ENCODE assay signal across 23 cellular contexts in the genomic region with DNA sequence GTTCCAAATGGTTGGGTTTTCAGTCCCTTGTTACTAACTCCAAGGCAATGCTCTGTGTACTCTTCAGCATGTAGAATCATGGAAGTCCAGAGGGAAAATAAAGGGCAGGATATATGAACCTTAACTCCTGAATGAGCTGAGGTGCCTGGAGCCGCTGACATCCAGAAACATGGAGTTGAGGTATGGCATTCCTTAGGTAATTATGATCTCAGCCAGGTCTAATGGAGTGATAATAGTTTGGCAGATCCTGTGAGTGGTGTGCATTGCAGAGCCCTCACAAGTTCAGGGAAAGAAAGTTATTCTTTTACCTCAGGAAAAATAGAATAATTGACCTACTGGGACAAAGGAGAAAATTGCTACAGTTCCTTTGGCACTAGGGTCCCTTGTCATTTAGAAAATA.
"Had no signal": no experiment of that assay in that cellular context is flagged by ENCODE, and none has a peak within 500 bp of the region (broad histone marks: within the 10 kb centered on the region; RNA-seq: fewer than 3 reads in every experiment).

No MANE protein-coding gene starts in this region.

- H3K27ac ChIP-seq: colonic mucosa, epithelial cell of prostate, esophagus squamous epithelium, foreskin keratinocyte, gastroesophageal sphincter, hepatocyte, left lung, lower lobe of right lung had no signal

- H3K79me2 ChIP-seq: hepatocyte had no signal

- H2AFZ ChIP-seq: hepatocyte had no signal

- H3K27me3 ChIP-seq: colonic mucosa, esophagus squamous epithelium, foreskin keratinocyte, gastroesophageal sphincter, heart left ventricle, hepatocyte, left lung had no signal

- H3K27ac Mint-ChIP-seq: dendritic cell treated with granulocyte-macrophage colony-stimulating factor and Interleukin-4, amounts not matched to agents 40 ng/mL and 50 ng/mL, for 4 days; effector memory CD8-positive, alpha-beta T cell; endodermal cell; immature natural killer cell; naive B cell had no signal

- H3K27me3 Mint-ChIP-seq: dendritic cell treated with granulocyte-macrophage colony-stimulating factor and Interleukin-4, amounts not matched to agents 40 ng/mL and 50 ng/mL, for 4 days; effector memory CD8-positive, alpha-beta T cell had no signal

- DNase-seq: colonic mucosa; cortex of kidney; effector CD8-positive, alpha-beta T cell; effector memory CD8-positive, alpha-beta T cell; erythroblast; esophagus squamous epithelium; foreskin keratinocyte; hypothalamus; immature natural killer cell; left cardiac atrium; left lung; left ventricle myocardium superior; lower lobe of right lung; mesenchymal stem cell; mucosa of descending colon; naive B cell had no signal

- H3K4me1 ChIP-seq: colonic mucosa, esophagus squamous epithelium, foreskin keratinocyte, gastroesophageal sphincter, left lung, lower lobe of right lung had no signal

- H3K4me1 Mint-ChIP-seq: immature natural killer cell, naive B cell had no signal

- H3K36me3 ChIP-seq: colonic mucosa, esophagus squamous epithelium, gastroesophageal sphincter, heart left ventricle, left lung, lower lobe of right lung had no signal

- H3K4me3 Mint-ChIP-seq: dendritic cell treated with granulocyte-macrophage colony-stimulating factor and Interleukin-4, amounts not matched to agents 40 ng/mL and 50 ng/mL, for 4 days; effector memory CD8-positive, alpha-beta T cell; endodermal cell; immature natural killer cell; naive B cell had no signal

- H3K4me2 ChIP-seq: hepatocyte had no signal

- ATAC-seq: effector memory CD8-positive, alpha-beta T cell; esophagus mucosa; foreskin keratinocyte; gastroesophageal sphincter; left lung; lower lobe of right lung; mucosa of descending colon had no signal

- H3K4me3 ChIP-seq: colonic mucosa, esophagus squamous epithelium, gastroesophageal sphincter, heart left ventricle, hepatocyte, left lung, lower lobe of right lung, mucosa of descending colon had no signal
